8 cellular contexts compared by ENCODE assay signal in genomic region chr14:49867831-49868719, GRCh38. TPM values are rescaled to one million over a fixed set of nuclear protein-coding genes. Genes with fewer than 3 reads are reported as not detected.
DNase-seq lines count a peak whose midpoint lies in the region; ATAC-seq, FAIRE-seq and TF ChIP-seq lines count a peak whose summit lies in the region.

No MANE protein-coding gene starts in this region.

- H3K14ac ChIP-seq in H1 (ENCODE audit: insufficient read length): no peak overlapping the region

- H4K5ac ChIP-seq in H1 (ENCODE audit: insufficient read length, low read depth, low read length): peak overlapping the region; percentile 59

- H2BK5ac ChIP-seq in H1 (ENCODE audit: low read depth, low read length): peak overlapping the region; percentile 90; the same call in 1 of the 2 replicates

- no peak overlapping the region for H3K56ac ChIP-seq in H1 (replicated peaks; ENCODE audit: insufficient read length, low read depth, low read length)

- no peak for TF ChIP-seq RAD21 in H1 (IDR thresholded peaks at IDR 0.05 in 1 of 2, conservative IDR thresholded peaks at IDR 0.05 in 1 of 2; ENCODE audit: low read depth in 2 of 2, low read length in 2 of 2)

- H3K79me2 ChIP-seq in H1 (ENCODE audit: control insufficient read depth in 1 of 2, insufficient read depth in 2 of 2, low read length in 2 of 2): no peaks in the 10 kb centered on the region

- H3K9me3 ChIP-seq in H1 (ENCODE audit: insufficient read depth in 2 of 2, low read depth in 1 of 2, low read length in 1 of 2): no peaks in the 10 kb centered on the region

- H2AFZ ChIP-seq in H1 (ENCODE audit: low read length): peak overlapping the region; percentile 54

- no peaks in the 10 kb centered on the region for H3K36me3 ChIP-seq in H1 (ENCODE audit: control insufficient read depth in 2 of 4, insufficient read depth in 4 of 4, low read length in 3 of 4)

- peak overlapping the region; percentile 21; the same call in 1 of the 2 replicates for H2BK20ac ChIP-seq in H1 (ENCODE audit: low read length)

- H2BK15ac ChIP-seq in H1 (ENCODE audit: low read length): no peak overlapping the region

- no peaks in the 10 kb centered on the region for H3K27me3 ChIP-seq in H1 (replicated peaks in 1 of 4; ENCODE audit: control insufficient read depth in 3 of 4, extremely low read depth in 1 of 4, insufficient read depth in 3 of 4, low read length in 3 of 4)

- in situ Hi-C loops in Caki2 (cut with HindIII; ENCODE audit: low pct_unique_long_range_greater_than_20kb, low sequenced_read_pairs): loop anchor here (25.0 kb wide), 1 partner anchor 269 kb away; no protein-coding TSS in a partner anchor

- POLR2A ChIA-PET in H1 (lab: Charles Lee; ENCODE audit: partially characterized antibody): interaction anchor here (0.7 to 1.9 kb wide), 7 partner anchors 10 to 281 kb away, joined by 3 to 8 read pairs (median 4); partner anchors contain the start of gene ARF6

- H3K4me2 ChIP-seq in H1 (ENCODE audit: insufficient read depth in 1 of 2, low read depth in 2 of 2, low read length in 2 of 2): peak overlapping the region; percentile 74 to 90

- no peak for TF ChIP-seq CTCF in H1 (IDR thresholded peaks at IDR 0.05; ENCODE audit: control extremely low read depth in 1 of 3, insufficient read depth in 1 of 3, low read depth in 1 of 3, low read length in 3 of 3)

- peaks cover 3% of the 10 kb centered on the region; the same call in 1 of the 2 replicates for H3K23me2 ChIP-seq in H1 (ENCODE audit: low read depth, low read length)

- H3K4ac ChIP-seq in H1 (replicated peaks; ENCODE audit: insufficient read length, low read depth, low read length): no peak overlapping the region

- no peak overlapping the region for H4K91ac ChIP-seq in H1 (replicated peaks; ENCODE audit: insufficient read length, low read length)

- H3K23ac ChIP-seq in H1 (ENCODE audit: insufficient read length): no peak overlapping the region

- peak overlapping the region; percentile 43 for H2BK120ac ChIP-seq in H1 (replicated peaks; ENCODE audit: low read depth, low read length)

- no peaks in the 10 kb centered on the region for H3K79me1 ChIP-seq in H1 (ENCODE audit: low read depth, low read length)

- CTCF ChIA-PET in H1 (lab: Charles Lee; ENCODE audit: partially characterized antibody): interaction anchor here (0.7 to 4.4 kb wide), 8 partner anchors 8 to 236 kb away, joined by 3 to 27 read pairs (median 3); partner anchors contain the start of gene NEMF

- H3K4me3 ChIP-seq in H1 (ENCODE audit: extremely low read depth in 1 of 4, insufficient read depth in 2 of 4, low read depth in 3 of 4, low read length in 4 of 4): peak overlapping the region; percentile 61 to 70 (median 66)

- FAIRE-seq in HTR-8/SVneo (lab: Jason Lieb, UNC) (peak; percentile 96), H1 (lab: Jason Lieb, UNC) (no peak)

- H2AK5ac ChIP-seq in H1 (ENCODE audit: low read depth, low read length): no peak overlapping the region

- no peak for TF ChIP-seq EP300 in H1 (IDR thresholded peaks at IDR 0.05; ENCODE audit: borderline replicate concordance in 1 of 2, low read depth in 2 of 2, low read length in 2 of 2)

- WGBS in H1 (ENCODE audit: extremely low coverage in 1 of 2, insufficient coverage in 1 of 2, insufficient read length in 1 of 2, insufficient replicate concordance in 2 of 2, low coverage in 1 of 2, low lambda C conversion rate in 2 of 2, missing lambda C conversion rate in 1 of 2), 2 experiments: 8% methylated on average over 33 of the region's 57 CpGs; no CpG with 5 or more reads in 1 of the 2 experiments

- peaks cover 0 to 3% (median 0%) of the 10 kb centered on the region in 4 experiments; a peak in 2 of 7 replicates for H3K4me1 ChIP-seq in H1 (replicated peaks in 1 of 4; ENCODE audit: control insufficient read depth in 3 of 4, insufficient read depth in 4 of 4, low read length in 3 of 4)

- H3K27ac ChIP-seq in H1 (ENCODE audit: low read depth, low read length): peak overlapping the region; percentile 37; the same call in 1 of the 2 replicates

- TF ChIP-seq POLR2A in H1 (IDR thresholded peaks at IDR 0.05; ENCODE audit: control extremely low read depth in 1 of 2, low read depth in 2 of 2, low read length in 2 of 2): peak; percentile 70 to 74

- peak overlapping the region; percentile 86; the same call in 1 of the 2 replicates for H4K8ac ChIP-seq in H1 (ENCODE audit: extremely low read depth, insufficient read depth, low read length)

- H4K20me1 ChIP-seq in H1 (replicated peaks in 1 of 2; ENCODE audit: control insufficient read depth in 1 of 2, insufficient read depth in 2 of 2, low read length in 2 of 2): no peaks in the 10 kb centered on the region

- DNase-seq in Caki2 (ENCODE audit: low read depth) (peak; percentile 93), HTR-8/SVneo (ENCODE audit: insufficient read length, low spot score) (peak; percentile 84), NOMO-1 (lab: John Stamatoyannopoulos, UW; ENCODE audit: unreplicated experiment in 2 of 2) (peak; percentile 95 to 97), H1 (ENCODE audit: low read depth in 1 of 2, low spot score in 2 of 2) (peak; percentile 83 to 91), mesenteric fat pad (ENCODE audit: low spot score) (peak; percentile 99)
- peak; percentile 96 to 99 (median 96) for DNase-seq in activated CD8-positive, alpha-beta memory T cell treated with anti-CD3 and anti-CD28 coated beads for 48 hours (ENCODE audit: low read depth in 2 of 3, low spot score in 2 of 3)
- DNase-seq in stimulated activated CD8-positive, alpha-beta memory T cell treated with anti-CD3 and anti-CD28 coated beads, Interleukin-12 subunit alpha, Interleukin-12 subunit beta, amount 100 ng/mL, for 4 hours (ENCODE audit: low read depth): peak; percentile 97

- H3K18ac ChIP-seq in H1 (ENCODE audit: extremely low read depth, low read length): peak overlapping the region; percentile 65

- H2BK12ac ChIP-seq in H1 (ENCODE audit: low read depth, low read length): no peak overlapping the region

- ATAC-seq in GM21390 (IDR thresholded peaks at IDR 0.05; ENCODE audit: unreplicated experiment): peak; percentile 82

- peak overlapping the region in 3 of 4 experiments; percentile 52 to 65 (median 64); a peak in 5 of 7 replicates for H3K9ac ChIP-seq in H1 (replicated peaks in 1 of 4; ENCODE audit: extremely low read depth in 1 of 4, low read depth in 3 of 4, low read length in 3 of 4)

TF ChIP-seq in H1, 55 proteins besides CTCF, POLR2A, EP300 and RAD21 (continues in another document):
- TF ChIP-seq TBP (IDR thresholded peaks at IDR 0.05; ENCODE audit: low read depth, low read length) (no peak), YY1 (IDR thresholded peaks at IDR 0.05; ENCODE audit: low read depth, low read length) (no peak), SAP30 (IDR thresholded peaks at IDR 0.05; ENCODE audit: insufficient read depth, insufficient replicate concordance, low read length) (peak; percentile 30), CBX8 (IDR thresholded peaks at IDR 0.05; ENCODE audit: borderline replicate concordance, low read depth, low read length) (no peak), MAX (IDR thresholded peaks at IDR 0.05) (peak; percentile 36; the same call in 1 of the 2 replicates), SIN3A (conservative IDR thresholded peaks at IDR 0.05 in 1 of 2, IDR thresholded peaks at IDR 0.05 in 1 of 2; ENCODE audit: low read depth in 1 of 2, low read length in 2 of 2) (peak; percentile 44 to 54; a peak in 2 of 4 replicates), PHF8 (conservative IDR thresholded peaks at IDR 0.05; ENCODE audit: low read depth, low read length) (peak; percentile 69), POLR2AphosphoS5 (IDR thresholded peaks at IDR 0.05; ENCODE audit: low read depth, low read length) (0 out of 2 replicates have a peak, but pooled peaks have one; percentile 37), KDM4A (IDR thresholded peaks at IDR 0.05; ENCODE audit: low read depth, low read length, severe bottlenecking) (peak; percentile 64)
- TF ChIP-seq, protein P1, sequence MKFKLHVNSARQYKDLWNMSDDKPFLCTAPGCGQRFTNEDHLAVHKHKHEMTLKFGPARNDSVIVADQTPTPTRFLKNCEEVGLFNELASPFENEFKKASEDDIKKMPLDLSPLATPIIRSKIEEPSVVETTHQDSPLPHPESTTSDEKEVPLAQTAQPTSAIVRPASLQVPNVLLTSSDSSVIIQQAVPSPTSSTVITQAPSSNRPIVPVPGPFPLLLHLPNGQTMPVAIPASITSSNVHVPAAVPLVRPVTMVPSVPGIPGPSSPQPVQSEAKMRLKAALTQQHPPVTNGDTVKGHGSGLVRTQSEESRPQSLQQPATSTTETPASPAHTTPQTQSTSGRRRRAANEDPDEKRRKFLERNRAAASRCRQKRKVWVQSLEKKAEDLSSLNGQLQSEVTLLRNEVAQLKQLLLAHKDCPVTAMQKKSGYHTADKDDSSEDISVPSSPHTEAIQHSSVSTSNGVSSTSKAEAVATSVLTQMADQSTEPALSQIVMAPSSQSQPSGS (IDR thresholded peaks at IDR 0.05; ENCODE audit: low read length): no peak

RNA-seq across cellular contexts. Expression of gene NEMF, which starts 15.5 kb away (rescaled TPM):
- total RNA-seq in Caki2 (2014; rRNA removed; shearing (Covaris generic); ENCODE audit: low replicate concordance): 17.0 and 43.6 TPM in 2 replicates
- total RNA-seq in H1 (2021; fragmentation: NEBNext Ultra II Directional; extraction: Animal tissue kit (Norgen Biotek cat#: 25700)): 44.5 and 45.5 TPM in 2 replicates
- 7.4 and 8.3 TPM in 2 replicates for polyA plus RNA-seq in H1 (2011; rRNA removed)
- 15.0 TPM for polyA plus RNA-seq in H1 (2011; cell fraction: cytosol; rRNA removed)
- 12.6 TPM for polyA plus RNA-seq in H1 (2011; cell fraction: nucleus; rRNA removed)
- polyA plus RNA-seq in H1 (2012, experiment 1 of 2): 26.4 to 41.3 TPM (median 30.9 TPM) in 4 replicates
- polyA plus RNA-seq in H1 (2012, experiment 2 of 2): 10.4 TPM
- polyA plus RNA-seq in H1 (2013, experiment 1 of 2): 55.6 TPM
- 53.5 TPM for polyA plus RNA-seq in H1 (2013, experiment 2 of 2)
- polyA minus RNA-seq in H1 (2011; rRNA and poly(A)+ RNA removed): 49.8 and 54.2 TPM in 2 replicates
- polyA minus RNA-seq in H1 (2011; cell fraction: cytosol; rRNA and poly(A)+ RNA removed): 20.5 TPM
- 94.3 TPM for polyA minus RNA-seq in H1 (2011; cell fraction: nucleus; rRNA and poly(A)+ RNA removed)
- 72.0 TPM for total RNA-seq in mesenteric fat pad

RNA-seq across cellular contexts. Expression of gene ARF6, which starts 24.8 kb away (rescaled TPM):
- total RNA-seq in Caki2 (2014; rRNA removed; shearing (Covaris generic); ENCODE audit: low replicate concordance): 51.7 and 52.6 TPM in 2 replicates
- 56.7 and 56.9 TPM in 2 replicates for total RNA-seq in H1 (2021; fragmentation: NEBNext Ultra II Directional; extraction: Animal tissue kit (Norgen Biotek cat#: 25700))
- polyA plus RNA-seq in H1 (2011; rRNA removed): 17.2 and 20.8 TPM in 2 replicates
- polyA plus RNA-seq in H1 (2011; cell fraction: cytosol; rRNA removed): 21.3 TPM
- polyA plus RNA-seq in H1 (2011; cell fraction: nucleus; rRNA removed): 18.2 TPM
- 24.0 to 30.3 TPM (median 25.4 TPM) in 4 replicates for polyA plus RNA-seq in H1 (2012, experiment 1 of 2)
- polyA plus RNA-seq in H1 (2012, experiment 2 of 2): 13.2 TPM
- polyA plus RNA-seq in H1 (2013, experiment 1 of 2): 31.5 TPM
- 32.3 TPM for polyA plus RNA-seq in H1 (2013, experiment 2 of 2)
- polyA minus RNA-seq in H1 (2011; rRNA and poly(A)+ RNA removed): 17.7 and 21.3 TPM in 2 replicates
- polyA minus RNA-seq in H1 (2011; cell fraction: cytosol; rRNA and poly(A)+ RNA removed): 14.9 TPM
- 22.1 TPM for polyA minus RNA-seq in H1 (2011; cell fraction: nucleus; rRNA and poly(A)+ RNA removed)
- 61.5 TPM for total RNA-seq in mesenteric fat pad

Comparison
In these comparisons a context has a peak if more than half of its experiments do, and no peak if none do; other contexts are left out.
1. Peak in every context shown above with its lines: DNase-seq, ATAC-seq, H3K4me3 ChIP-seq and H3K27ac ChIP-seq.